ENCODE assay signal across 10 cellular contexts in the genomic region with DNA sequence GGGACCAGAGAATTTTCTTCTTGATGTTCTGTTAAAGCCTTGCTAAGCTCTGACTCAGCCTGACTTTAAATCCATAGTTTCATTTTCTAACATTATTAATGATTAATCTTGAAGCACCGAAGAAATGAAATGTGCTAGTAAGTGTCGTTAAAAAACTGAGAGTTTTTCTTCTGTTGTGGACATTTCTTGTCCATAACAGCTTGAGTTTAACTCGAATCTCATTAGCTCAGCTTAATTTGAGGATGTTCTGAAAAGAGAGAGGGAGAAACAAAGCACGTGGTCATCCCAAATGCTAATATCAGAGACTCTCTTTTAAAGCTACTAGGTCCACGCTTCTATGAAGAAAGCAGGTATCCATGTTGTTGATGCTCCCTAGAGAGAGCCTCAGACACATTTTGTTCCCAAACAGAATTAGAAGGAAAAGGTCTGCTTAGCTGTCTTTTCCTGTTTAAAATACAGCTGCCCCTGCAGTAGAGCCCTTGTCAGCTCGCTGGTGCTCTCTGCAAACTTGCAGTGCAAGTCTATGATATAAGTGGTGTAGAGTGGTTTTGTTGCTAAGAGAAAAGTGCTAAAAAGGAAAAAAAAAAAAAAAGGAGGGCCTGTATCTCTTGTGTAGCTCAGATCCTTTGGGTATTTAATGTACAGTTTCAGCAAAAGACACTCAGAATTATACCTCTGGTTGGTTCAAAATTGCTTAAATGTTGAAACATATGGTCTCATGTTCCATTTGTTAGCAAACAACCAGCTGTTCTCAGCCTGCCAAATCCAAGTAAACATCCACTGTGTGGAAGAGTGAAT.
DNase-seq lines count a peak whose midpoint lies in the region; ATAC-seq and TF ChIP-seq lines count a peak whose summit lies in the region.
"Had no signal": no experiment of that assay in that cellular context is flagged by ENCODE, and none has a peak within 500 bp of the region (broad histone marks: within the 10 kb centered on the region; RNA-seq: fewer than 3 reads in every experiment).

No MANE protein-coding gene starts in this region.

- H3K27me3 ChIP-seq in endodermal cell (ENCODE audit: control insufficient read depth, insufficient read depth, low read length, poor library complexity, severe bottlenecking), result peaks cover 36% of the 10 kb centered on the region
- no peaks in the 10 kb centered on the region for H3K27me3 ChIP-seq in aorta (ENCODE audit: control insufficient read depth in 1 of 2, insufficient read depth in 2 of 2, low read length in 1 of 2)
- H3K27me3 ChIP-seq: foreskin keratinocyte had no signal

- H3K36me3 ChIP-seq in endodermal cell (ENCODE audit: control insufficient read depth, insufficient read depth, low read length) (no peaks in the 10 kb centered on the region), aorta (ENCODE audit: control insufficient read depth in 1 of 2, insufficient read depth in 2 of 2, low read length in 1 of 2) (no peaks in the 10 kb centered on the region)

- no peaks in the 10 kb centered on the region for H3K36me3 Mint-ChIP-seq in endodermal cell (ENCODE audit: low read depth)
- no peaks in the 10 kb centered on the region for H3K36me3 Mint-ChIP-seq in mesothelial cell of epicardium

- H3K4me1 Mint-ChIP-seq in endodermal cell, result peaks cover 20% of the 10 kb centered on the region
- H3K4me1 Mint-ChIP-seq in mesothelial cell of epicardium, result peaks cover 63% of the 10 kb centered on the region

- no peak overlapping the region for H3K9ac ChIP-seq in endodermal cell (ENCODE audit: extremely low read depth, low read length, poor library complexity, severe bottlenecking)

- peaks cover 2% of the 10 kb centered on the region for H3K4me1 ChIP-seq in endodermal cell (ENCODE audit: control insufficient read depth, insufficient read depth, low read length)
- peaks cover 3 to 6% of the 10 kb centered on the region in 2 donors for H3K4me1 ChIP-seq in aorta (ENCODE audit: control insufficient read depth in 1 of 2, insufficient read depth in 2 of 2, low read length in 2 of 2)
- H3K4me1 ChIP-seq: foreskin keratinocyte had no signal

- no peak for TF ChIP-seq CTCF in endodermal cell (conservative IDR thresholded peaks at IDR 0.05)
- TF ChIP-seq CTCF in mesothelial cell of epicardium (IDR thresholded peaks at IDR 0.05; ENCODE audit: unreplicated experiment), result no peak

- H3K27ac Mint-ChIP-seq in endodermal cell (no peak overlapping the region), mesothelial cell of epicardium (peak overlapping the region; percentile 91)

- H3K9me3 Mint-ChIP-seq in endodermal cell, result no peaks in the 10 kb centered on the region
- H3K9me3 Mint-ChIP-seq in mesothelial cell of epicardium, result no peaks in the 10 kb centered on the region

- ATAC-seq in aorta (ENCODE audit: low FRiP score) (peak; percentile 65), GM18861 (IDR thresholded peaks at IDR 0.05; ENCODE audit: unreplicated experiment) (no peak), GM18858 (IDR thresholded peaks at IDR 0.05; ENCODE audit: unreplicated experiment) (no peak)
- ATAC-seq: foreskin keratinocyte had no signal

- H3K9me3 ChIP-seq in endodermal cell (ENCODE audit: control insufficient read depth, low read length) (no peaks in the 10 kb centered on the region), aorta (ENCODE audit: control insufficient read depth, low read length) (no peaks in the 10 kb centered on the region)

- DNase-seq in NCI-H510A treated with DMSO at 0.1 percent for 48 hours (lab: John Stamatoyannopoulos, UW) (peak; percentile 59), NCI-H510A (lab: John Stamatoyannopoulos, UW) (no peak), endodermal cell (no peak), mesothelial cell of epicardium (ENCODE audit: low spot score in 2 of 2, unreplicated experiment in 2 of 2) (no peak), aorta (no peak), GM03348 (ENCODE audit: low spot score) (no peak)
- DNase-seq: foreskin keratinocyte; stimulated activated CD4-positive, alpha-beta T cell treated with anti-CD3 and anti-CD28 coated beads, Interleukin-2, amount 100 ng/mL, for 48 hours had no signal

- H3K4me3 ChIP-seq in endodermal cell (ENCODE audit: low read length) (no peak overlapping the region), aorta (ENCODE audit: low read length in 2 of 2) (peak overlapping the region in 1 of 2 donors; percentile 59)

- 85 to 95% methylated on average over 2 to 6 of the region's 6 CpGs for WGBS in endodermal cell (ENCODE audit: insufficient coverage in 1 of 2, insufficient read length in 1 of 2), 2 experiments
- 17 to 21% methylated on average over 6 of the region's 6 CpGs for WGBS in aorta, 2 donors

- peaks cover 34% of the 10 kb centered on the region for H3K27me3 Mint-ChIP-seq in endodermal cell (ENCODE audit: insufficient read depth)
- H3K27me3 Mint-ChIP-seq in mesothelial cell of epicardium (ENCODE audit: low read depth), result no peaks in the 10 kb centered on the region

- intact Hi-C loops in aorta (cut with DNase I), result loop anchor here (10.0 kb wide), 2 partner anchors 186 to 204 kb away; partner anchors contain the start of gene TBX2 (in 1 of the 2)

- H3K27ac ChIP-seq in endodermal cell (ENCODE audit: low read depth, low read length), result peak overlapping the region; percentile 33
- H3K27ac ChIP-seq in aorta (ENCODE audit: low read depth in 1 of 2, low read length in 2 of 2), result no peak overlapping the region
- H3K27ac ChIP-seq: foreskin keratinocyte had no signal

- H3K4me3 Mint-ChIP-seq in endodermal cell (no peak overlapping the region), mesothelial cell of epicardium (no peak overlapping the region)
